In the genomic region with DNA sequence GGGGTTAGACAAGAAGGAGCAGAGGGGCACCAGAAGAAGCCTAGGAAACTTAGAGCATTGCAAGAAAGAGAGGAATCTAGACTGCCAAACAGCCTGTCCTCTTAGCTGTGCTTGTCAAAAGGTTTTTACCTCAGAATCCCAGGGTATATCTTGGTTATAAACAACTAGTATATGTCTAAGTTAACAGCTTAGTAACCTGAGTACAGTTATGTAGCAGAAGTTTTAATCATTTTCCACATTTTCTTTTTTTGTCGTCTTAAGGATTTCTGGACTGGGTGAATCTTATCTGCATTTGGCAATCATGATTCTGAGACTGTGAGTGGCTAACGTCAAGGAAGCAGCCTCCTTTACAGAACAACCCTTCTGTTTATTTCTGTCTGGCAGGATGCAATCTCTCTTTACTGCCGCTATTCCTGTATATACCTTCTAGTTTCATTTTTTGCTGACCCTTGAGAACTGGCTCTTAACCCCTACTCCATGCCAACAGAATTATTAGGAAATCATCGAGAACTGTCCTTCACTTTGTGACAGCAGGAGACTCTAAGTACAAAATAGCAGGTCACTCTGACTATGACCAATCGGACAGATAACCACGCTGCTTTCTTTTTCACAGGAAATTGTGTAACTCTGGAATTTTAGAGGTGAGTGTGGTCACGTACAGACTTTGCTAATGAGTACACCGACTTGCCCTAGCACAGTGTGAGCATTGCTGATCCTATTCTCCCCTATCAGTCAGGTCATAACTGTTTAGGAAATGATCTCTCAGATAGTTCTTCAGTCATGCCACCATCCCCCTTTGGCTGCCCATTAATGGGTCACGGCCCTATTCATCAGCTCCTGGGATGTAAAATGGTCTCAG, we compare ENCODE assay signal across 8 cellular contexts. TPM values are rescaled to one million over a fixed set of nuclear protein-coding genes. Genes with fewer than 3 reads are reported as not detected.
DNase-seq lines count a peak whose midpoint lies in the region; ATAC-seq and TF ChIP-seq lines count a peak whose summit lies in the region.

No MANE protein-coding gene starts in this region.

- 7% methylated on average over 9 of the region's 9 CpGs for WGBS in urinary bladder

- H3K4me3 ChIP-seq in BE2C (ENCODE audit: low read depth, low read length) (peak overlapping the region; percentile 51), colonic mucosa (peak overlapping the region; percentile 7), urinary bladder (ENCODE audit: low read depth, low read length) (peak overlapping the region; percentile 53)

- H3K4me1 ChIP-seq in BE2C (peaks cover 5% of the 10 kb centered on the region; the same call in 1 of the 2 replicates), colonic mucosa (no peaks in the 10 kb centered on the region), urinary bladder (ENCODE audit: insufficient read depth) (no peaks in the 10 kb centered on the region)

- ATAC-seq in GM19023 (IDR thresholded peaks at IDR 0.05; ENCODE audit: unreplicated experiment) = peak; percentile 92
- peak; percentile 91 for ATAC-seq in HG03139 (IDR thresholded peaks at IDR 0.05; ENCODE audit: unreplicated experiment)

- DNase-seq in BE2C (no peak), SK-N-DZ (ENCODE audit: low spot score) (peak; percentile 10), colonic mucosa (no peak), midbrain (lab: John Stamatoyannopoulos, UW) (peak; percentile 12), superior temporal gyrus (ENCODE audit: extremely low spot score) (no peak)

- H3K27ac ChIP-seq in colonic mucosa (peak overlapping the region; percentile 24), urinary bladder (ENCODE audit: low read depth) (peak overlapping the region; percentile 83)

- H3K9me3 ChIP-seq in BE2C (no peaks in the 10 kb centered on the region), colonic mucosa (no peaks in the 10 kb centered on the region)

- intact Hi-C loops in colonic mucosa (cut with DNase I) = no loop called here

- H3K36me3 ChIP-seq in BE2C (no peaks in the 10 kb centered on the region), colonic mucosa (no peaks in the 10 kb centered on the region), urinary bladder (ENCODE audit: insufficient read depth) (no peaks in the 10 kb centered on the region)

- TF ChIP-seq CTCF in BE2C (IDR thresholded peaks at IDR 0.05; ENCODE audit: low read depth, low read length) (no peak), colonic mucosa (IDR thresholded peaks at IDR 0.05) (no peak)

- peak overlapping the region in 1 of 2 donors; percentile 36 for H3K9ac ChIP-seq in colonic mucosa (ENCODE audit: low read depth in 2 of 2, low read length in 2 of 2)

- no peaks in the 10 kb centered on the region for H3K27me3 ChIP-seq in BE2C
- H3K27me3 ChIP-seq in colonic mucosa = no peaks in the 10 kb centered on the region

RNA-seq across cellular contexts. Expression of a gene that starts 3.3 kb away (rescaled TPM):
- not detected for polyA plus RNA-seq in BE2C (2012; ENCODE audit: insufficient read depth, insufficient read length, low read depth)
- polyA plus RNA-seq in SK-N-DZ (2014; cell fraction: cytosol; rRNA removed) = not detected in 2 replicates
- not detected in 2 replicates for polyA plus RNA-seq in SK-N-DZ (2014; cell fraction: nucleus; rRNA removed)
- total RNA-seq in colonic mucosa = 1 to 10 TPM; 5.6 to 7.1 TPM
- 1.9 TPM for total RNA-seq in urinary bladder
- polyA plus RNA-seq in urinary bladder = 12.7 TPM

Comparison
In these comparisons a context has a peak if more than half of its experiments do, and no peak if none do; other contexts are left out.
1. DNase-seq: peak in SK-N-DZ (single experiment) and midbrain (single experiment); none in BE2C (single experiment), colonic mucosa (single experiment) and superior temporal gyrus (single experiment).
2. Peak in every context shown above with its lines, with median percentiles within 50 percentile points of each other: H3K4me3 ChIP-seq.